ENCODE assay signal across 20 cellular contexts in the genomic region with DNA sequence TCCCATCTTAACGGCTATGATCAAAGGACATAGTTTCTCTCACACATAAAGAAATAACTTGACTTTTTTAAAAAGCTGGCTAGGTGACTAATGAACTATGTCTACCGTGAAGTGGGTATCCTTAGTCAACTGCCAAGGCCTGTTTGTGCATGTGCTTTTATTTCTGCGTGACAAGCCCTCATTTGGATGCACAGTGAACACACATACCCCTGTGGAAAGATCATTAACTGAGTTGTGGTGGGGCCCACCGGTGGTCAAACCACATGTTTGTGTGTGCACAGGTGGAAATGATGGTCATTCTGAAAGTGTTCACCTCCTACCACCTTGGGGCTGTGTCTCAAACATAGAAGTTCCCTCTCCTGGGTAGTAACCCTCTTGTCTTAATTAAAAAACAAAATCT.
DNase-seq lines count a peak whose midpoint lies in the region; ATAC-seq, FAIRE-seq and TF ChIP-seq lines count a peak whose summit lies in the region.
"Had no signal": no experiment of that assay in that cellular context is flagged by ENCODE, and none has a peak within 500 bp of the region (broad histone marks: within the 10 kb centered on the region; RNA-seq: fewer than 3 reads in every experiment).

No MANE protein-coding gene starts in this region.

- DNase-seq in GM12865 (ENCODE audit: low read depth), result peak; percentile 1
- peak; percentile 76 for DNase-seq in RCC 7860 (ENCODE audit: low spot score)
- DNase-seq in keratinocyte (ENCODE audit: low read depth, low spot score), result peak; percentile 1
- DNase-seq in T-cell, result no peak
- no peak for DNase-seq in posterior vena cava (ENCODE audit: low spot score)
- DNase-seq in NCI-H187 (lab: John Stamatoyannopoulos, UW), result no peak
- no peak for DNase-seq in NCI-H1105 (lab: John Stamatoyannopoulos, UW)
- DNase-seq: activated naive CD4-positive, alpha-beta T cell; amygdala; CD8-positive, alpha-beta T cell; DMS79; hypothalamus; left cardiac atrium; NCI-H2029 treated with DMSO at 0.1 percent for 48 hours; right cardiac atrium; SHP77; stimulated activated naive CD8-positive, alpha-beta T cell treated with anti-CD3 and anti-CD28 coated beads, Interleukin-15, Interleukin-2, amounts not matched to agents 100 U/mL and 50 U/mL, for 24 hours; upper lobe of left lung had no signal

- no peaks in the 10 kb centered on the region for H3K36me3 Mint-ChIP-seq in T-cell
- H3K36me3 Mint-ChIP-seq: CD8-positive, alpha-beta T cell had no signal

- H3K36me3 ChIP-seq in keratinocyte (ENCODE audit: control insufficient read depth in 2 of 2, extremely low read depth in 1 of 2, insufficient read depth in 2 of 2, low read length in 2 of 2), result no peaks in the 10 kb centered on the region
- H3K36me3 ChIP-seq: upper lobe of left lung had no signal

- peaks cover 18% of the 10 kb centered on the region for H3K4me1 ChIP-seq in keratinocyte (ENCODE audit: control insufficient read depth, extremely low read depth, insufficient read depth, low read length)
- H3K4me1 ChIP-seq: upper lobe of left lung had no signal

- no peak overlapping the region for H2AFZ ChIP-seq in keratinocyte (ENCODE audit: control insufficient read depth, low read length)

- TF ChIP-seq CTCF in GM12865 (IDR thresholded peaks at IDR 0.05; ENCODE audit: insufficient read depth, low read depth, low read length, missing control alignments) (no peak), keratinocyte (optimal IDR thresholded peaks at IDR 0.05 in 1 of 3, IDR thresholded peaks at IDR 0.05 in 1 of 3, conservative IDR thresholded peaks at IDR 0.05 in 1 of 3; ENCODE audit: extremely low read depth in 1 of 3, insufficient read depth in 2 of 3, low read length in 3 of 3) (no peak)

- H3K9me1 ChIP-seq in keratinocyte (ENCODE audit: control insufficient read depth, extremely low read depth, insufficient read depth, low read length), result no peaks in the 10 kb centered on the region

- H3K79me2 ChIP-seq in keratinocyte (ENCODE audit: control insufficient read depth, insufficient read depth, low read length), result no peaks in the 10 kb centered on the region

- peak; percentile 64 for ATAC-seq in GM19438 (IDR thresholded peaks at IDR 0.05; ENCODE audit: low read depth, unreplicated experiment)
- no peak for ATAC-seq in T-cell (replicated peaks in 1 of 4)
- ATAC-seq: CD8-positive, alpha-beta T cell; K562; left cardiac atrium; right cardiac atrium; stimulated activated naive CD8-positive, alpha-beta T cell treated with anti-CD3 and anti-CD28 coated beads, Interleukin-15, Interleukin-2, amounts not matched to agents 100 U/mL and 50 U/mL, for 24 hours had no signal

- POLR2A ChIA-PET in T-cell (lab: Charles Lee), result no interaction called here

- no peak for FAIRE-seq in RCC 7860 (lab: Jason Lieb, UNC)
- peak; percentile 75 for FAIRE-seq in keratinocyte (lab: Jason Lieb, UNC)
- FAIRE-seq: K562 had no signal

- no peak overlapping the region for H3K4me2 ChIP-seq in keratinocyte (ENCODE audit: control insufficient read depth, extremely low read depth, insufficient read depth, low read depth, low read length)

- H3K27me3 Mint-ChIP-seq in T-cell, result no peaks in the 10 kb centered on the region

- H3K4me3 ChIP-seq in GM12865 (ENCODE audit: low read depth, low read length) (no peak overlapping the region), keratinocyte (ENCODE audit: control insufficient read depth in 2 of 3, extremely low read depth in 1 of 3, insufficient read depth in 2 of 3, low read depth in 1 of 3, low read length in 3 of 3) (no peak overlapping the region)
- H3K4me3 ChIP-seq: K562, upper lobe of left lung had no signal

- no peak overlapping the region for H3K27ac Mint-ChIP-seq in T-cell
- H3K27ac Mint-ChIP-seq: CD8-positive, alpha-beta T cell had no signal

- intact Hi-C loops in posterior vena cava (cut with DNase I), result no loop called here

- no peak overlapping the region for H3K4me3 Mint-ChIP-seq in T-cell
- H3K4me3 Mint-ChIP-seq: CD8-positive, alpha-beta T cell had no signal

- H4K20me1 ChIP-seq in keratinocyte (ENCODE audit: control insufficient read depth, extremely low read depth, insufficient read depth, low read length), result no peaks in the 10 kb centered on the region

- no peaks in the 10 kb centered on the region for H3K4me1 Mint-ChIP-seq in T-cell

- CTCF ChIA-PET in T-cell (lab: Charles Lee), result no interaction called here

- no peak overlapping the region for H3K27ac ChIP-seq in keratinocyte (ENCODE audit: control insufficient read depth, insufficient read depth, low read length)
- H3K27ac ChIP-seq: upper lobe of left lung had no signal

- no peaks in the 10 kb centered on the region for H3K9me3 ChIP-seq in keratinocyte (ENCODE audit: control insufficient read depth, low read depth, low read length)
- H3K9me3 ChIP-seq: upper lobe of left lung had no signal

- peaks cover 13 to 17% (median 17%) of the 10 kb centered on the region in 3 donors for H3K9me3 Mint-ChIP-seq in T-cell

- no peak overlapping the region for H3K9ac ChIP-seq in keratinocyte (ENCODE audit: control insufficient read depth, extremely low read depth, insufficient read depth, low read length)

- dilution Hi-C loops in keratinocyte (cut with MboI; ENCODE audit: extremely low pct_ligation_motif_present, low sequenced_read_pairs), result no loop called here

- H3K27me3 ChIP-seq in keratinocyte (ENCODE audit: control insufficient read depth, extremely low read depth, insufficient read depth, low read length), result no peaks in the 10 kb centered on the region
- H3K27me3 ChIP-seq: upper lobe of left lung had no signal

Comparison
In these comparisons a context has a peak if more than half of its experiments do, and no peak if none do; other contexts are left out.
1. DNase-seq: peak in GM12865 (single experiment), RCC 7860 (single experiment) and keratinocyte (single experiment); none in T-cell (0 of 34), posterior vena cava (single experiment), NCI-H187 (0 of 2) and NCI-H1105 (single experiment).